In genomic region chr16:47142469-47143328, GRCh38 we compare ENCODE assay signal across 8 cellular contexts. TPM values are rescaled to one million over a fixed set of nuclear protein-coding genes. Genes with fewer than 3 reads are reported as not detected.
DNase-seq lines count a peak whose midpoint lies in the region; ATAC-seq, FAIRE-seq and TF ChIP-seq lines count a peak whose summit lies in the region.

No MANE protein-coding gene starts in this region.

- peaks cover 53% of the 10 kb centered on the region for H3K79me2 ChIP-seq in ACC112 (ENCODE audit: control insufficient read depth, insufficient read depth, low read length, unreplicated experiment)
- no peaks in the 10 kb centered on the region for H3K79me2 ChIP-seq in parathyroid adenoma

- H3K27me3 ChIP-seq in ACC112 (ENCODE audit: insufficient read depth, low read length), result no peaks in the 10 kb centered on the region
- H3K27me3 ChIP-seq in heart left ventricle, result peaks cover 0 to 4% (median 0%) of the 10 kb centered on the region in 9 donors
- no peaks in the 10 kb centered on the region for H3K27me3 ChIP-seq in parathyroid adenoma (ENCODE audit: control insufficient read depth, insufficient read depth, low read length)

- no peak for TF ChIP-seq POLR2A in heart left ventricle (IDR thresholded peaks at IDR 0.05)

- H3K4me2 ChIP-seq in parathyroid adenoma (ENCODE audit: low read length), result peak overlapping the region; percentile 97

- H3K9me3 Mint-ChIP-seq in activated naive CD4-positive, alpha-beta T cell treated with anti-CD3 and anti-CD28 coated beads, Interleukin-2, amount 50 U/mL, for 72 hours, result no peaks in the 10 kb centered on the region

- H3K9me3 ChIP-seq in heart left ventricle (no peaks in the 10 kb centered on the region), parathyroid adenoma (ENCODE audit: control insufficient read depth, low read length) (no peaks in the 10 kb centered on the region)

- peaks cover 10 to 14% of the 10 kb centered on the region in 2 donors for H3K36me3 Mint-ChIP-seq in activated naive CD4-positive, alpha-beta T cell treated with anti-CD3 and anti-CD28 coated beads, Interleukin-2, amount 50 U/mL, for 72 hours

- intact Hi-C loops in heart left ventricle (cut with DNase I), result loop anchor here in 9 of 10 donors (2.0 to 10.0 kb wide), 13 partner anchors 100 to 1472 kb away; partner anchors contain the start of genes ABCC12 (in 4 of the 9), DNAJA2 (in 1 of the 9), ITFG1 (in 1 of the 9) and N4BP1 (in 1 of the 9)

- DNase-seq in OCI-M1 (lab: John Stamatoyannopoulos, UW) (peak; percentile 49), heart left ventricle (peak in 4 of 5 donors; percentile 11 to 40 (median 32)), RCC 7860 (ENCODE audit: low spot score) (no peak)
- peak in 1 of 2 donors; percentile 32 for DNase-seq in activated naive CD4-positive, alpha-beta T cell treated with anti-CD3 and anti-CD28 coated beads, Interleukin-2, amount 50 U/mL, for 72 hours (ENCODE audit: low spot score in 2 of 2)

- ATAC-seq in GM18858 (IDR thresholded peaks at IDR 0.05; ENCODE audit: unreplicated experiment), result peak; percentile 9
- peak; percentile 8 for ATAC-seq in HG03095 (IDR thresholded peaks at IDR 0.05; ENCODE audit: unreplicated experiment)
- ATAC-seq in activated naive CD4-positive, alpha-beta T cell treated with anti-CD3 and anti-CD28 coated beads, Interleukin-2, amount 50 U/mL, for 72 hours, result peak; percentile 18 to 30
- peak in 3 of 4 donors; percentile 18 to 49 (median 37) for ATAC-seq in heart left ventricle

- FAIRE-seq in RCC 7860 (lab: Jason Lieb, UNC), result no peak

- peak overlapping the region; percentile 94 for H3K4me3 ChIP-seq in ACC112 (ENCODE audit: low read depth, low read length)
- peak overlapping the region; percentile 44 to 74 (median 60) for H3K4me3 ChIP-seq in heart left ventricle
- peak overlapping the region; percentile 61 for H3K4me3 ChIP-seq in parathyroid adenoma (ENCODE audit: low read depth, low read length)

- 0 to 2% (median 1%) methylated on average over 18 to 64 of the region's 64 CpGs for WGBS in heart left ventricle, 4 donors

- no peak overlapping the region for H3K9ac ChIP-seq in parathyroid adenoma

- peak overlapping the region in 1 of 2 donors; percentile 56 for H3K27ac Mint-ChIP-seq in activated naive CD4-positive, alpha-beta T cell treated with anti-CD3 and anti-CD28 coated beads, Interleukin-2, amount 50 U/mL, for 72 hours

- peak overlapping the region; percentile 32; the same call in 1 of the 2 replicates for H3K27ac ChIP-seq in ACC112 (ENCODE audit: low read depth, low read length)
- peak overlapping the region in 11 of 12 donors; percentile 32 to 81 (median 62) for H3K27ac ChIP-seq in heart left ventricle
- no peak overlapping the region for H3K27ac ChIP-seq in parathyroid adenoma

- H2AFZ ChIP-seq in ACC112 (ENCODE audit: low read length, unreplicated experiment) (peak overlapping the region; percentile 90), parathyroid adenoma (peak overlapping the region; percentile 88)

- no peaks in the 10 kb centered on the region for H3K36me3 ChIP-seq in ACC112 (ENCODE audit: insufficient read depth, low read length)
- H3K36me3 ChIP-seq in heart left ventricle, result no peaks in the 10 kb centered on the region
- H3K36me3 ChIP-seq in parathyroid adenoma (ENCODE audit: control insufficient read depth, insufficient read depth, low read length), result no peaks in the 10 kb centered on the region

- H3K4me1 ChIP-seq in ACC112 (ENCODE audit: control insufficient read depth, insufficient read depth, low read length, unreplicated experiment) (peaks cover 26% of the 10 kb centered on the region), heart left ventricle (peaks cover 0 to 27% (median 3%) of the 10 kb centered on the region in 12 donors), parathyroid adenoma (no peaks in the 10 kb centered on the region)

- TF ChIP-seq CTCF in heart left ventricle (IDR thresholded peaks at IDR 0.05), result no peak
- TF ChIP-seq CTCF in parathyroid adenoma (IDR thresholded peaks at IDR 0.05), result no peak

RNA-seq across cellular contexts. Expression of gene NETO2, which starts 1.0 kb away (rescaled TPM):
- total RNA-seq in activated naive CD4-positive, alpha-beta T cell treated with anti-CD3 and anti-CD28 coated beads, Interleukin-2, amount 50 U/mL, for 72 hours, result 1 to 10 TPM; 1.1 to 7.3 TPM
- 1 to 10 TPM; 1.2 to 7.0 (median 2.3) TPM for total RNA-seq in heart left ventricle
- polyA plus RNA-seq in heart left ventricle, result 1 to 10 TPM; 1.0 to 7.8 TPM
